5 cellular contexts compared by ENCODE assay signal in the genomic region with DNA sequence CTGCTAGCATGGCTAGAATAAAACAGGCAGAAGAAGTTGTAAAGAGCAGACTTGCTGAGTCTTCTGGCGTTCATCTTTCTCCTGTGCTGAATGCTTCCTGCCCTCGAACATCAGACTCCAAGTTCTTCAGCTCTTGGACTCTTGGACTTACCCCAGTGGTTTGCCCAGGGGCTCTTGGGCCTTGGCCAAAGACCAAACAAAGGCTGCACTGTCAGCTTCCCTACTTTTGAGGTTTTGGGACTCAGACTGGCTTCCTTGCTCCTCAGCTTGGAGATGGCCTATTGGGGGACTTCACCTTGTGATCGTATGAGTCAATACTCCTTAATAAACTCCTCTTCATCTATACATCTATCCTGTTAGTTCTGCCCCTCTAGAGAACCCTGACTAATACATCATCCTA.
DNase-seq lines count a peak whose midpoint lies in the region; TF ChIP-seq lines count a peak whose summit lies in the region.
"Not testable (repeated sequence)": the region's sequence is repeated elsewhere in the genome, so short reads cannot be mapped to it uniquely, and the experiment has no call there.

No MANE protein-coding gene starts in this region.

- H3K36me3 Mint-ChIP-seq in neural crest cell (ENCODE audit: low read depth): not testable (repeated sequence)

- H3K4me1 Mint-ChIP-seq in neural crest cell: peaks cover 43% of the 10 kb centered on the region

- H3K27ac Mint-ChIP-seq in neural crest cell (ENCODE audit: unreplicated experiment): peak overlapping the region; percentile 27

- H3K4me3 ChIP-seq in SJCRH30; mammary epithelial cell (replicated peaks in 1 of 3; ENCODE audit: insufficient read depth in 1 of 3, low read depth in 2 of 3, low read length in 3 of 3): not testable (repeated sequence)

- DNase-seq in HT1080 (ENCODE audit: low read depth) (peak; percentile 83), SJCRH30 (peak; percentile 42 to 71), mammary epithelial cell (peak; percentile 86), foreskin melanocyte (peak; percentile 91)
- DNase-seq in neural crest cell (ENCODE audit: low read depth, low spot score): not testable (repeated sequence)

- in situ Hi-C loops in mammary epithelial cell (cut with MboI; ENCODE audit: low sequenced_read_pairs in 2 of 2): not testable (repeated sequence)

- not testable (repeated sequence) for H3K9me3 Mint-ChIP-seq in neural crest cell

- not testable (repeated sequence) for H4K20me1 ChIP-seq in mammary epithelial cell (ENCODE audit: insufficient read depth, low read length)

- CTCF ChIA-PET in mammary epithelial cell (lab: Charles Lee; ENCODE audit: low non-redundant PET): not testable (repeated sequence)

- H3K36me3 ChIP-seq in SJCRH30; mammary epithelial cell (ENCODE audit: insufficient read depth, low read length): not testable (repeated sequence)

- H3K9ac ChIP-seq in mammary epithelial cell (ENCODE audit: insufficient read depth, low read length): not testable (repeated sequence)

- H3K4me1 ChIP-seq in SJCRH30 (peaks cover 10% of the 10 kb centered on the region; the same call in 1 of the 2 replicates), mammary epithelial cell (ENCODE audit: insufficient read depth, low read length) (peaks cover 41% of the 10 kb centered on the region)

- intact Hi-C loops in mammary epithelial cell (cut with micrococcal nuclease): loop anchor here (5.0 kb wide), 1 partner anchor 207 kb away; no protein-coding TSS in a partner anchor

- not testable (repeated sequence) for H3K27me3 Mint-ChIP-seq in neural crest cell (ENCODE audit: low read depth)

- not testable (repeated sequence) for H3K9me3 ChIP-seq in SJCRH30 (replicated peaks); mammary epithelial cell (replicated peaks; ENCODE audit: insufficient read depth, low read length)

- H3K4me2 ChIP-seq in mammary epithelial cell (ENCODE audit: insufficient read depth, low read depth, low read length): peak overlapping the region; percentile 65

- H3K4me3 Mint-ChIP-seq in neural crest cell: not testable (repeated sequence)

- 6% methylated on average over 3 of the region's 3 CpGs for WGBS in mammary epithelial cell (ENCODE audit: low coverage, missing lambda C conversion rate)

- TF ChIP-seq CTCF in mammary epithelial cell (conservative IDR thresholded peaks at IDR 0.05 in 1 of 2, IDR thresholded peaks at IDR 0.05 in 1 of 2; ENCODE audit: extremely low read depth in 1 of 2, insufficient read depth in 1 of 2, low read depth in 1 of 2, low read length in 2 of 2); neural crest cell (conservative IDR thresholded peaks at IDR 0.05): not testable (repeated sequence)

- not testable (repeated sequence) for H3K27me3 ChIP-seq in SJCRH30; mammary epithelial cell (ENCODE audit: insufficient read depth, low read length)

- H3K79me2 ChIP-seq in mammary epithelial cell (ENCODE audit: insufficient read depth, low read length): not testable (repeated sequence)

- not testable (repeated sequence) for BruUV-seq in mammary epithelial cell (replicated peaks; lab: Mats Ljungman, UMichigan)

- H3K27ac ChIP-seq in SJCRH30: not testable (repeated sequence)
- H3K27ac ChIP-seq in mammary epithelial cell (ENCODE audit: insufficient read depth, low read depth, low read length): peak overlapping the region; percentile 95

- dilution Hi-C loops in mammary epithelial cell (cut with HindIII; ENCODE audit: low sequenced_read_pairs): not testable (repeated sequence)

- H2AFZ ChIP-seq in mammary epithelial cell (ENCODE audit: low read depth, low read length): peak overlapping the region; percentile 60
